Comparison of ENCODE assay signal across 8 cellular contexts in genomic region chr17:50209472-50210248, GRCh38. TPM values are rescaled to one million over a fixed set of nuclear protein-coding genes. Genes with fewer than 3 reads are reported as not detected.
DNase-seq lines count a peak whose midpoint lies in the region; ATAC-seq and TF ChIP-seq lines count a peak whose summit lies in the region.

No MANE protein-coding gene starts in this region.

- H3K27ac ChIP-seq in brain microvascular endothelial cell (peak overlapping the region; percentile 97), thoracic aorta (peak overlapping the region; percentile 98)

- H3K27me3 Mint-ChIP-seq in HFFc6 (ENCODE audit: insufficient read depth): peaks cover 4% of the 10 kb centered on the region

- H3K4me1 Mint-ChIP-seq in HFFc6 (ENCODE audit: low read depth): peaks cover 99% of the 10 kb centered on the region

- peak; percentile 99 for DNase-seq in HFFc6
- DNase-seq in brain microvascular endothelial cell: peak; percentile 97
- DNase-seq in left kidney (ENCODE audit: low read depth, low spot score): peak; percentile 97
- DNase-seq in thoracic aorta (ENCODE audit: low spot score): peak; percentile 83
- DNase-seq in central memory CD4-positive, alpha-beta T cell: no peak
- DNase-seq in middle frontal gyrus (ENCODE audit: extremely low spot score, low spot score): no peak
- DNase-seq in activated naive CD4-positive, alpha-beta T cell (lab: John Stamatoyannopoulos, UW): no peak

- no peaks in the 10 kb centered on the region for H3K9me3 ChIP-seq in thoracic aorta

- H3K9me3 Mint-ChIP-seq in HFFc6: no peaks in the 10 kb centered on the region

- H3K36me3 ChIP-seq in brain microvascular endothelial cell (replicated peaks) (no peaks in the 10 kb centered on the region), thoracic aorta (no peaks in the 10 kb centered on the region)

- H3K27me3 ChIP-seq in brain microvascular endothelial cell (replicated peaks) (no peaks in the 10 kb centered on the region), thoracic aorta (replicated peaks; ENCODE audit: insufficient read depth) (no peaks in the 10 kb centered on the region)

- H3K4me1 ChIP-seq in thoracic aorta (ENCODE audit: control insufficient read depth in 1 of 2, low read depth in 2 of 2): peaks cover 40 to 84% of the 10 kb centered on the region in 2 donors

- no peaks in the 10 kb centered on the region for H3K36me3 Mint-ChIP-seq in HFFc6 (ENCODE audit: low read depth)

- ATAC-seq in thoracic aorta (ENCODE audit: insufficient number of reproducible peaks, low FRiP score, low read depth) (peak; percentile 57), GM18867 (IDR thresholded peaks at IDR 0.05; ENCODE audit: unreplicated experiment) (no peak)

- H3K27ac Mint-ChIP-seq in HFFc6: peak overlapping the region; percentile 100

- TF ChIP-seq CTCF in HFFc6 (IDR thresholded peaks at IDR 0.05): no peak
- no peak for TF ChIP-seq CTCF in brain microvascular endothelial cell (IDR thresholded peaks at IDR 0.05; ENCODE audit: low read depth, low read length, missing control alignments)
- peak; percentile 10 for TF ChIP-seq CTCF in thoracic aorta (IDR thresholded peaks at IDR 0.05)

- peak overlapping the region; percentile 3 for H3K4me3 ChIP-seq in brain microvascular endothelial cell (ENCODE audit: low read depth, low read length)
- peak overlapping the region; percentile 37 for H3K4me3 ChIP-seq in thoracic aorta

- in situ Hi-C loops in brain microvascular endothelial cell (cut with HindIII; ENCODE audit: low pct_ligation_motif_present, low sequenced_read_pairs): no loop called here

- peak overlapping the region; percentile 87 for H3K4me3 Mint-ChIP-seq in HFFc6

RNA-seq across cellular contexts. Expression of gene COL1A1, which starts 8.2 kb away (rescaled TPM):
- 1,000 to 10,000 TPM; 4,948 to 7,804 (median 5,240) TPM for total RNA-seq in HFFc6 (2021; fragmentation: NEBNext Ultra II Directional; extraction: Animal tissue kit (Norgen Biotek cat#: 25700))
- 100 to 1,000 TPM; 261 to 270 TPM for total RNA-seq in thoracic aorta

RNA-seq across cellular contexts. Expression of gene SGCA, which starts 43.9 kb away (rescaled TPM):
- under 1 TPM; 0.28 to 0.91 (median 0.76) TPM for total RNA-seq in HFFc6 (2021; fragmentation: NEBNext Ultra II Directional; extraction: Animal tissue kit (Norgen Biotek cat#: 25700))
- 100 to 1,000 TPM in 1 of 2 donors, 10 to 100 TPM in 1; 95.5 to 158 TPM for total RNA-seq in thoracic aorta

RNA-seq across cellular contexts. Expression of gene PPP1R9B, which starts 59.2 kb away (rescaled TPM):
- total RNA-seq in HFFc6 (2021; fragmentation: NEBNext Ultra II Directional; extraction: Animal tissue kit (Norgen Biotek cat#: 25700)): 10 to 100 TPM; 66.4 to 78.5 (median 68.7) TPM
- 10 to 100 TPM; 53.3 to 67.1 TPM for total RNA-seq in thoracic aorta

Comparison
In these comparisons a context has a peak if more than half of its experiments do, and no peak if none do; other contexts are left out.
1. DNase-seq: peak in HFFc6 (single experiment), brain microvascular endothelial cell (single experiment), left kidney (single experiment) and thoracic aorta (single experiment); none in central memory CD4-positive, alpha-beta T cell (single experiment), middle frontal gyrus (single experiment) and activated naive CD4-positive, alpha-beta T cell (0 of 4).
2. RNA of gene COL1A1, which starts 8.2 kb away (total RNA-seq): 4,948 to 7,804 TPM in HFFc6; 261 to 270 TPM in thoracic aorta; every median in the first group is over 10 times any median in the second.
3. RNA of gene SGCA, which starts 43.9 kb away (total RNA-seq): 95.5 to 158 TPM in thoracic aorta; 0.28 to 0.91 TPM in HFFc6; every median in the first group is over 10 times any median in the second.